In genomic region chr1:207291723-207292122, GRCh38 we compare ENCODE assay signal across 34 cellular contexts.
"Had no signal": no experiment of that assay in that cellular context is flagged by ENCODE, and none has a peak within 500 bp of the region (broad histone marks: within the 10 kb centered on the region; RNA-seq: fewer than 3 reads in every experiment).

No MANE protein-coding gene starts in this region.

- H3K4me3 ChIP-seq: MG63 had no signal

- DNase-seq: Karpas-422, Kasumi-1, MG63, MM.1S, MV-4-11, NCI-H1048, NCI-H1092, NCI-H1092 treated with DMSO at 0.1 percent for 48 hours, NCI-H1105 treated with DMSO at 0.1 percent for 48 hours, NCI-H1417, NCI-H1417 treated with DMSO at 0.1 percent for 48 hours, NCI-H1436, NCI-H1436 treated with DMSO at 0.1 percent for 48 hours, NCI-H146, NCI-H1694, NCI-H1694 treated with DMSO at 0.1 percent for 48 hours, NCI-H187, NCI-H187 treated with DMSO at 0.1 percent for 48 hours, NCI-H1930, NCI-H2029, NCI-H2029 treated with DMSO at 0.1 percent for 48 hours, NCI-H2081, NCI-H2081 treated with DMSO at 0.1 percent for 48 hours, NCI-H2107, NCI-H2171, NCI-H2171 treated with DMSO at 0.1 percent for 48 hours, NCI-H2227 treated with DMSO at 0.1 percent for 48 hours, NCI-H226, NCI-H345, NCI-H446, NCI-H446 treated with DMSO at 0.1 percent for 48 hours, NCI-H510A, NCI-H510A treated with DMSO at 0.1 percent for 48 hours, NCI-H524 had no signal

- H3K27me3 ChIP-seq: MG63 had no signal

- H3K36me3 ChIP-seq: MG63 had no signal
